Comparison of ENCODE assay signal across 23 cellular contexts in the genomic region with DNA sequence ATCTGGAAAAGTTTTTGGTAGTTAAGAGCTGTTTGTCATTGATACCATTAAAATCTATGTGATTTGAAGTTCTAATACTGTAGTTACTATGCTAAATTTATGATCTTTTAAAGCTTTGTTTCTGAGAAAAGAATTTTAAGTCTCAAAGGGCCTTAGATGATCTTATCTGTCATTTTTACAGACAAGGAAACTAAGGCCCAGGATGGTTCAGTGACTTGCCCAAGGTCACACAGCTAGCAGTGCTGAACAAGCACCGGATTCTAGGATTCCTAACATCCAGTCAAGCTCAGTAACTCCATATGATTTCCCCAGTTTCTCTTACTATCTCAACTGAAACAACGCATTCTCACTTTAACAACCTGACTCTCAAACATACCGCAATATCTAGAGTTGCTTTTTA. TPM values are rescaled to one million over a fixed set of nuclear protein-coding genes. Genes with fewer than 3 reads are reported as not detected.
DNase-seq lines count a peak whose midpoint lies in the region; ATAC-seq, FAIRE-seq and TF ChIP-seq lines count a peak whose summit lies in the region.
"Had no signal": no experiment of that assay in that cellular context is flagged by ENCODE, and none has a peak within 500 bp of the region (broad histone marks: within the 10 kb centered on the region; RNA-seq: fewer than 3 reads in every experiment).

No MANE protein-coding gene starts in this region.

- peaks cover 44% of the 10 kb centered on the region for H3K4me1 Mint-ChIP-seq in activated CD8-positive, alpha-beta memory T cell treated with anti-CD3 and anti-CD28 coated beads, Interleukin-2, amount 10 ng/mL, durations not matched to agents 7 days and 5 days

- H3K36me3 ChIP-seq in GM12878 (ENCODE audit: control insufficient read depth in 2 of 2, insufficient read depth in 2 of 2, low read length in 1 of 2), result peaks cover 7 to 45% of the 10 kb centered on the region in 2 experiments
- H3K36me3 ChIP-seq in mucosa of rectum (ENCODE audit: control insufficient read depth in 2 of 2, insufficient read depth in 2 of 2, low read length in 2 of 2), result peaks cover 9 to 14% of the 10 kb centered on the region in 2 donors
- H3K36me3 ChIP-seq in PC-3 (ENCODE audit: low read depth, low read length), result no peaks in the 10 kb centered on the region
- H3K36me3 ChIP-seq: ovary had no signal

- TF ChIP-seq CTCF in 22Rv1 (IDR thresholded peaks at IDR 0.05) (no peak), GM12878 (IDR thresholded peaks at IDR 0.05 in 2 of 3, conservative IDR thresholded peaks at IDR 0.05 in 1 of 3; ENCODE audit: control insufficient read depth in 2 of 3, extremely low read depth in 1 of 3, insufficient read depth in 1 of 3, low read depth in 3 of 3, low read length in 3 of 3) (no peak), PC-3 (conservative IDR thresholded peaks at IDR 0.05; ENCODE audit: low read depth, low read length) (no peak)

- POLR2A ChIA-PET in GM12878 (lab: Charles Lee), result interaction anchor here (0.5 to 2.1 kb wide), 15 partner anchors 8 to 220 kb away, joined by 3 to 11 read pairs (median 4); no protein-coding TSS in a partner anchor
- POLR2A ChIA-PET in PC-3 (lab: Charles Lee; ENCODE audit: unreplicated experiment), result no interaction called here

- SMC1A ChIA-PET in GM12878 (lab: Charles Lee; ENCODE audit: uncharacterized antibody, unreplicated experiment), result interaction anchor here (0.6 to 19.8 kb wide), 27 partner anchors 8 to 222 kb away, joined by 3 to 495 read pairs (median 4); no protein-coding TSS in a partner anchor

- peaks cover 62% of the 10 kb centered on the region for H3K36me3 Mint-ChIP-seq in activated CD8-positive, alpha-beta memory T cell treated with anti-CD3 and anti-CD28 coated beads, Interleukin-2, amount 10 ng/mL, durations not matched to agents 7 days and 5 days

- H3K4me3 ChIP-seq in GM12878 (no peak overlapping the region), mucosa of rectum (ENCODE audit: low read length in 2 of 2) (no peak overlapping the region), PC-3 (ENCODE audit: low read length) (no peak overlapping the region)
- H3K4me3 ChIP-seq: ovary had no signal

- no peak for DNase-seq in GM12878 (ENCODE audit: low read depth, low spot score)
- DNase-seq in activated effector memory CD4-positive, alpha-beta T cell treated with anti-CD3 and anti-CD28 coated beads, Interleukin-2, amount 50 U/mL, for 16 hours, result no peak
- DNase-seq in PC-3, result no peak
- no peak for DNase-seq in activated CD8-positive, alpha-beta memory T cell treated with anti-CD3 and anti-CD28 coated beads, Interleukin-2, amount 10 ng/mL, durations not matched to agents 7 days and 5 days
- DNase-seq in effector CD8-positive, alpha-beta T cell (lab: John Stamatoyannopoulos, UW), result no peak
- DNase-seq: activated CD4-positive, alpha-beta T cell treated with anti-CD3 and anti-CD28 coated beads, Interleukin-2, amount 50 U/mL, for 48 hours; activated naive CD4-positive, alpha-beta T cell treated with anti-CD3 and anti-CD28 coated beads, Interleukin-2, amount 50 U/mL, for 16 hours; activated T-cell treated with anti-CD3 and anti-CD28 coated beads, Interleukin-2, amount 50 U/mL, for 1 hour; C1 segment of cervical spinal cord; DMS 273 treated with DMSO at 0.1 percent for 48 hours; GDM1; immature natural killer cell; left ventricle myocardium superior; NCI-H1694; ovary; right cardiac atrium; SIG-M5; WERI-Rb-1 had no signal

- no peak for TF ChIP-seq POLR2A in GM12878 (IDR thresholded peaks at IDR 0.05; ENCODE audit: low read depth, low read length)

- intact Hi-C loops in GM12878 (cut with micrococcal nuclease; ENCODE audit: unreplicated experiment), result no loop called here
- intact Hi-C loops in PC-3 (cut with micrococcal nuclease), result no loop called here

- H3F3A ChIP-seq in PC-3 (ENCODE audit: low read length, unreplicated experiment), result no peaks in the 10 kb centered on the region

- no peak overlapping the region for H2AFZ ChIP-seq in GM12878 (ENCODE audit: control insufficient read depth, low read depth, low read length)
- no peak overlapping the region for H2AFZ ChIP-seq in PC-3 (ENCODE audit: low read length)

- H3K4me3 Mint-ChIP-seq in activated CD8-positive, alpha-beta memory T cell treated with anti-CD3 and anti-CD28 coated beads, Interleukin-2, amount 10 ng/mL, durations not matched to agents 7 days and 5 days, result no peak overlapping the region
- H3K4me3 Mint-ChIP-seq: immature natural killer cell; T-helper 1 cell treated with Interleukin-12 subunit alpha and Interleukin-12 subunit beta and Interleukin-4 antibody, amounts not matched to agents 30 μg/mL and 1 μg/mL, for 36 hours had no signal

- BruUV-seq in GM12878 (replicated peaks; lab: Mats Ljungman, UMichigan) (no TSS peak), PC-3 (replicated peaks; lab: Mats Ljungman, UMichigan) (no TSS peak)

- H3K27ac ChIP-seq in 22Rv1 (peak overlapping the region; percentile 66), GM12878 (ENCODE audit: control insufficient read depth, insufficient read depth) (no peak overlapping the region), mucosa of rectum (ENCODE audit: low read depth in 2 of 2, low read length in 2 of 2) (peak overlapping the region; percentile 56 to 83), PC-3 (ENCODE audit: low read length) (no peak overlapping the region)
- H3K27ac ChIP-seq: ovary, WERI-Rb-1 had no signal

- no peaks in the 10 kb centered on the region for H3K27me3 ChIP-seq in GM12878 (replicated peaks in 1 of 2; ENCODE audit: control insufficient read depth in 2 of 2, insufficient read depth in 2 of 2, low read length in 1 of 2)
- H3K27me3 ChIP-seq in mucosa of rectum (ENCODE audit: control insufficient read depth in 2 of 2, insufficient read depth in 2 of 2, low read length in 2 of 2), result no peaks in the 10 kb centered on the region
- H3K27me3 ChIP-seq in PC-3 (ENCODE audit: low read length), result no peaks in the 10 kb centered on the region
- H3K27me3 ChIP-seq: ovary had no signal

- no peaks in the 10 kb centered on the region for H3K9me2 ChIP-seq in PC-3 (replicated peaks; ENCODE audit: low read length)

- in situ Hi-C loops in GM12878 (cut with MboI), result no loop called here

- H3K4me1 ChIP-seq in GM12878 (ENCODE audit: control insufficient read depth, insufficient read depth, low read length) (peaks cover 43% of the 10 kb centered on the region), mucosa of rectum (ENCODE audit: control insufficient read depth in 2 of 2, insufficient read depth in 2 of 2, low read length in 2 of 2) (peaks cover 22 to 37% of the 10 kb centered on the region in 2 donors), PC-3 (ENCODE audit: insufficient read depth, low read length) (peaks cover 8% of the 10 kb centered on the region; the same call in 1 of the 2 replicates)

- no peaks in the 10 kb centered on the region for H3K9me3 Mint-ChIP-seq in activated CD8-positive, alpha-beta memory T cell treated with anti-CD3 and anti-CD28 coated beads, Interleukin-2, amount 10 ng/mL, durations not matched to agents 7 days and 5 days (ENCODE audit: low read depth)
- H3K9me3 Mint-ChIP-seq: immature natural killer cell; T-helper 1 cell treated with Interleukin-12 subunit alpha and Interleukin-12 subunit beta and Interleukin-4 antibody, amounts not matched to agents 30 μg/mL and 1 μg/mL, for 36 hours had no signal

- no peaks in the 10 kb centered on the region for H4K20me1 ChIP-seq in GM12878 (ENCODE audit: control insufficient read depth, insufficient read depth)
- H4K20me1 ChIP-seq in PC-3 (ENCODE audit: low read length), result no peaks in the 10 kb centered on the region

- CTCF ChIA-PET in GM12878 (lab: Yijun Ruan, JAX), result interaction anchor here (0.6 to 4.3 kb wide), 13 partner anchors 9 to 222 kb away, joined by 3 to 12 read pairs (median 5); no protein-coding TSS in a partner anchor
- CTCF ChIA-PET in PC-3 (lab: Charles Lee), result no interaction called here
- CTCF ChIA-PET in activated CD8-positive, alpha-beta memory T cell treated with anti-CD3 and anti-CD28 coated beads, Interleukin-2, amount 10 ng/mL, durations not matched to agents 7 days and 5 days (lab: Charles Lee), result interaction anchor here (1.0 to 2.5 kb wide), 4 partner anchors 35 to 221 kb away, joined by 3 to 7 read pairs (median 4); no protein-coding TSS in a partner anchor

- TF ChIP-seq RAD21 in GM12878 (IDR thresholded peaks at IDR 0.05; ENCODE audit: insufficient read depth, low read depth, low read length), result no peak

- no peak for TF ChIP-seq EP300 in GM12878 (IDR thresholded peaks at IDR 0.05; ENCODE audit: borderline replicate concordance in 1 of 2, control insufficient read depth in 1 of 2, low read depth in 2 of 2, low read length in 2 of 2)

- H3K4me2 ChIP-seq in GM12878 (ENCODE audit: control insufficient read depth, insufficient read depth) (no peak overlapping the region), PC-3 (ENCODE audit: low read length) (no peak overlapping the region)

- H3K27ac Mint-ChIP-seq in activated CD8-positive, alpha-beta memory T cell treated with anti-CD3 and anti-CD28 coated beads, Interleukin-2, amount 10 ng/mL, durations not matched to agents 7 days and 5 days, result no peak overlapping the region
- H3K27ac Mint-ChIP-seq: immature natural killer cell; T-helper 1 cell treated with Interleukin-12 subunit alpha and Interleukin-12 subunit beta and Interleukin-4 antibody, amounts not matched to agents 30 μg/mL and 1 μg/mL, for 36 hours had no signal

- H3K9me3 ChIP-seq in GM12878 (replicated peaks; ENCODE audit: control insufficient read depth, insufficient read depth, low read length) (no peaks in the 10 kb centered on the region), mucosa of rectum (ENCODE audit: control insufficient read depth in 2 of 2, low read length in 2 of 2) (no peaks in the 10 kb centered on the region), PC-3 (ENCODE audit: low read length) (no peaks in the 10 kb centered on the region)
- H3K9me3 ChIP-seq: ovary had no signal

- 96% methylated on average over 3 of the region's 3 CpGs for WGBS in GM12878 (ENCODE audit: insufficient coverage, insufficient replicate concordance, low lambda C conversion rate, missing lambda C conversion rate)

- FAIRE-seq in GM12878 (lab: Jason Lieb, UNC), result no peak
- FAIRE-seq: colon had no signal

- H3K27me3 Mint-ChIP-seq in activated CD8-positive, alpha-beta memory T cell treated with anti-CD3 and anti-CD28 coated beads, Interleukin-2, amount 10 ng/mL, durations not matched to agents 7 days and 5 days, result no peaks in the 10 kb centered on the region

- H3K79me2 ChIP-seq in GM12878 (ENCODE audit: control insufficient read depth, insufficient read depth, low read length) (peaks cover 60% of the 10 kb centered on the region), PC-3 (ENCODE audit: low read length) (no peaks in the 10 kb centered on the region)

- H3K9ac ChIP-seq in GM12878 (ENCODE audit: control insufficient read depth, insufficient read depth, low read length) (no peak overlapping the region), mucosa of rectum (ENCODE audit: low read depth in 1 of 2, low read length in 2 of 2) (no peak overlapping the region), PC-3 (ENCODE audit: low read length) (no peak overlapping the region)

- ATAC-seq in GM19043 (IDR thresholded peaks at IDR 0.05; ENCODE audit: low read depth, unreplicated experiment) (peak; percentile 13), GM12878 (no peak), PC-3 (no peak)
- ATAC-seq in activated CD8-positive, alpha-beta memory T cell treated with anti-CD3 and anti-CD28 coated beads, Interleukin-2, amount 10 ng/mL, durations not matched to agents 7 days and 5 days, result no peak
- ATAC-seq: left ventricle myocardium superior, right cardiac atrium had no signal

- RAD21 ChIA-PET in GM12878 (lab: Charles Lee; ENCODE audit: unreplicated experiment), result interaction anchor here (0.8 to 9.2 kb wide), 23 partner anchors 8 to 222 kb away, joined by 3 to 101 read pairs (median 5); no protein-coding TSS in a partner anchor

RNA-seq across cellular contexts. Expression of a gene that starts 37.7 kb away (rescaled TPM):
- 104 and 128 TPM in 2 replicates for total RNA-seq in GM12878 (2013; cell fraction: nucleolus; rRNA removed)
- total RNA-seq in GM12878 (2014; rRNA removed) (40.7 and 46.1 TPM in 2 replicates), GM12878 (2014; rRNA removed; fragmentation: Illumina TruSeq; extraction: Trizol) (32.9 and 33.9 TPM in 2 replicates), GM12878 (2021) (54.6 and 55.4 TPM in 2 replicates), PC-3 (2014; rRNA removed) (5.6 and 10.4 TPM in 2 replicates)
- 19.2 TPM for polyA plus RNA-seq in GM12878 (2011; ENCODE audit: low read depth)
- polyA plus RNA-seq in GM12878 (2011; rRNA removed) (92.0 and 137 TPM in 2 replicates), GM12878 (2014; fragmentation: Illumina TruSeq; extraction: Trizol) (38.9 and 47.6 TPM in 2 replicates), GM12878 (2014; fragmentation: Nextera tagmentation; extraction: Ambion mirVana) (10 to 100 TPM; 12.1 to 13.2 TPM), GM12878 (2014; rRNA removed) (35.0 and 36.7 TPM in 2 replicates), GM12878 (2016; fragmentation: Nextera tagmentation; extraction: Ambion mirVana) (10 to 100 TPM; 43.9 to 45.3 TPM)
- polyA plus RNA-seq in GM12878 (2011; cell fraction: cytosol; rRNA removed), result 36.5 and 40.9 TPM in 2 replicates
- 48.4 and 49.6 TPM in 2 replicates for polyA plus RNA-seq in GM12878 (2011; cell fraction: nucleus; rRNA removed)
- polyA plus RNA-seq in GM12878 (2012), result 24.6 and 25.7 TPM in 2 replicates
- polyA minus RNA-seq in GM12878 (2011; rRNA and poly(A)+ RNA removed), result 60.6 and 77.2 TPM in 2 replicates
- polyA minus RNA-seq in GM12878 (2011; cell fraction: cytosol; rRNA and poly(A)+ RNA removed), result 25.8 and 30.8 TPM in 2 replicates
- polyA minus RNA-seq in GM12878 (2011; cell fraction: nucleus; rRNA and poly(A)+ RNA removed), result 71.6 and 122 TPM in 2 replicates
- 10 to 100 TPM; 39.0 to 40.1 TPM for total RNA-seq in activated CD8-positive, alpha-beta memory T cell treated with anti-CD3 and anti-CD28 coated beads, Interleukin-2, amount 10 ng/mL, durations not matched to agents 7 days and 5 days

Comparison
In these comparisons a context has a peak if more than half of its experiments do, and no peak if none do; other contexts are left out.
1. H3K27ac ChIP-seq: peak in 22Rv1 (single experiment) and mucosa of rectum (2 of 2); none in GM12878 (single experiment) and PC-3 (single experiment).